7 cellular contexts compared by ENCODE assay signal in genomic region chr3:44355634-44356033, GRCh38. TPM values are rescaled to one million over a fixed set of nuclear protein-coding genes. Genes with fewer than 3 reads are reported as not detected.
DNase-seq lines count a peak whose midpoint lies in the region; ATAC-seq, FAIRE-seq and TF ChIP-seq lines count a peak whose summit lies in the region.

No MANE protein-coding gene starts in this region.

- no peaks in the 10 kb centered on the region for H3K9me3 Mint-ChIP-seq in CD8-positive, alpha-beta T cell

- H3K4me3 ChIP-seq in fibroblast of pulmonary artery (replicated peaks; ENCODE audit: low read depth, low read length) (no peak overlapping the region), skeletal muscle satellite cell (ENCODE audit: low read length) (no peak overlapping the region)
- no peak overlapping the region for H3K4me3 ChIP-seq in CD8-positive, alpha-beta T cell (ENCODE audit: low read depth, low read length)

- no peaks in the 10 kb centered on the region for H3K9me3 ChIP-seq in skeletal muscle satellite cell (replicated peaks; ENCODE audit: low read length)
- no peaks in the 10 kb centered on the region for H3K9me3 ChIP-seq in CD8-positive, alpha-beta T cell (ENCODE audit: low read length)

- no peak overlapping the region for H3K4me3 Mint-ChIP-seq in CD8-positive, alpha-beta T cell

- peaks cover 14% of the 10 kb centered on the region for H3K4me1 Mint-ChIP-seq in CD8-positive, alpha-beta T cell (ENCODE audit: low read depth)

- CTCF ChIA-PET in CD8-positive, alpha-beta T cell (lab: Charles Lee), result no interaction called here

- no peak overlapping the region for H3K27ac ChIP-seq in CD8-positive, alpha-beta T cell (ENCODE audit: low read depth, low read length)

- H3K36me3 ChIP-seq in skeletal muscle satellite cell (ENCODE audit: insufficient read depth, low read length), result peaks cover 6% of the 10 kb centered on the region
- peaks cover 4% of the 10 kb centered on the region for H3K36me3 ChIP-seq in CD8-positive, alpha-beta T cell (ENCODE audit: insufficient read depth, low read length)

- intact Hi-C loops in CD8-positive, alpha-beta T cell (cut with DNase I, micrococcal nuclease), result no loop called here

- peak overlapping the region; percentile 20 for H3K9ac ChIP-seq in skeletal muscle satellite cell (ENCODE audit: low read depth, low read length)

- TF ChIP-seq CTCF in fibroblast of pulmonary artery (IDR thresholded peaks at IDR 0.05; ENCODE audit: low read length, missing control alignments), result no peak
- no peak for TF ChIP-seq CTCF in CD8-positive, alpha-beta T cell (IDR thresholded peaks at IDR 0.05)

- H3K27me3 Mint-ChIP-seq in CD8-positive, alpha-beta T cell (ENCODE audit: low read depth), result no peaks in the 10 kb centered on the region

- peak; percentile 40 for FAIRE-seq in RCC 7860 (lab: Jason Lieb, UNC)

- ATAC-seq in GM18505 (IDR thresholded peaks at IDR 0.05; ENCODE audit: unreplicated experiment), result no peak
- no peak for ATAC-seq in CD8-positive, alpha-beta T cell

- H3K27me3 ChIP-seq in skeletal muscle satellite cell (ENCODE audit: control insufficient read depth, insufficient read depth, low read length), result no peaks in the 10 kb centered on the region
- no peaks in the 10 kb centered on the region for H3K27me3 ChIP-seq in CD8-positive, alpha-beta T cell (ENCODE audit: insufficient read depth, low read length)

- peak overlapping the region; percentile 40 for H3K4me2 ChIP-seq in skeletal muscle satellite cell (ENCODE audit: low read length)

- peaks cover 52% of the 10 kb centered on the region for H3K36me3 Mint-ChIP-seq in CD8-positive, alpha-beta T cell

- peaks cover 14% of the 10 kb centered on the region for H3K4me1 ChIP-seq in skeletal muscle satellite cell (ENCODE audit: control insufficient read depth, insufficient read depth, low read length)
- no peaks in the 10 kb centered on the region for H3K4me1 ChIP-seq in CD8-positive, alpha-beta T cell (ENCODE audit: insufficient read depth, low read length)

- no peak for TF ChIP-seq POLR2A in GM18505 (IDR thresholded peaks at IDR 0.05; ENCODE audit: borderline replicate concordance, extremely low read depth, insufficient read depth, insufficient read length)

- DNase-seq in HCEC 1CT (peak; percentile 92), RCC 7860 (ENCODE audit: low spot score) (peak; percentile 18), fibroblast of pulmonary artery (ENCODE audit: low read depth) (peak; percentile 91)
- no peak for DNase-seq in activated CD8-positive, alpha-beta memory T cell treated with anti-CD3 and anti-CD28 coated beads for 24 hours
- DNase-seq in CD8-positive, alpha-beta T cell, result no peak

- POLR2A ChIA-PET in CD8-positive, alpha-beta T cell (lab: Charles Lee), result interaction anchor here (1.1 kb wide), 1 partner anchor 15 kb away, joined by 3 read pairs; no protein-coding TSS in a partner anchor

- no peak overlapping the region for H3K27ac Mint-ChIP-seq in CD8-positive, alpha-beta T cell

RNA-seq across cellular contexts. Expression of gene TCAIM, which starts 17.1 kb away (rescaled TPM):
- 19.0 and 23.3 TPM in 2 replicates for total RNA-seq in skeletal muscle satellite cell (2012; rRNA removed)
- 1 to 10 TPM; 3.1 to 3.7 TPM for total RNA-seq in CD8-positive, alpha-beta T cell

Comparison
In these comparisons a context has a peak if more than half of its experiments do, and no peak if none do; other contexts are left out.
1. DNase-seq: peak in HCEC 1CT (single experiment), RCC 7860 (single experiment) and fibroblast of pulmonary artery (single experiment); none in activated CD8-positive, alpha-beta memory T cell treated with anti-CD3 and anti-CD28 coated beads for 24 hours (single experiment) and CD8-positive, alpha-beta T cell (0 of 7).